11 cellular contexts compared by ENCODE assay signal in genomic region chr19:17686592-17687042, GRCh38. TPM values are rescaled to one million over a fixed set of nuclear protein-coding genes. Genes with fewer than 3 reads are reported as not detected.
DNase-seq lines count a peak whose midpoint lies in the region; ATAC-seq, FAIRE-seq and TF ChIP-seq lines count a peak whose summit lies in the region.
"Had no signal": no experiment of that assay in that cellular context is flagged by ENCODE, and none has a peak within 500 bp of the region (broad histone marks: within the 10 kb centered on the region; RNA-seq: fewer than 3 reads in every experiment).

No MANE protein-coding gene starts in this region.

- H3K4me2 ChIP-seq in HCT116 (ENCODE audit: low read length), result peak overlapping the region; percentile 90
- H3K4me2 ChIP-seq: KMS-11 had no signal

- H3K79me2 ChIP-seq in HCT116 (ENCODE audit: insufficient read depth, low read length), result peaks cover 15% of the 10 kb centered on the region; the same call in 1 of the 2 replicates

- no peak for FAIRE-seq in GM19239 (lab: Jason Lieb, UNC)
- no peak for FAIRE-seq in GM12892 (lab: Jason Lieb, UNC)

- H3K36me3 ChIP-seq in A673 (ENCODE audit: insufficient read depth, low read length, poor library complexity, severe bottlenecking), result no peaks in the 10 kb centered on the region
- no peaks in the 10 kb centered on the region for H3K36me3 ChIP-seq in HCT116 (ENCODE audit: control insufficient read depth in 1 of 2, insufficient read depth in 2 of 2, low read length in 2 of 2)
- H3K36me3 ChIP-seq in WERI-Rb-1, result peaks cover 21% of the 10 kb centered on the region
- no peaks in the 10 kb centered on the region for H3K36me3 ChIP-seq in iPS-18a (ENCODE audit: control insufficient read depth, low read depth, low read length)
- H3K36me3 ChIP-seq: neutrophil, vagina had no signal

- H3K27ac ChIP-seq in A673 (ENCODE audit: low read depth, low read length, poor library complexity, severe bottlenecking) (peak overlapping the region; percentile 42), HCT116 (ENCODE audit: low read depth, low read length) (peak overlapping the region; percentile 60), WERI-Rb-1 (peak overlapping the region; percentile 91), iPS-18a (ENCODE audit: low read length) (peak overlapping the region; percentile 59)
- H3K27ac ChIP-seq: KMS-11, neutrophil, vagina had no signal

- H3K9me3 ChIP-seq in A673 (ENCODE audit: low read depth, low read length, poor library complexity, severe bottlenecking) (no peaks in the 10 kb centered on the region), HCT116 (ENCODE audit: control insufficient read depth in 1 of 2, insufficient read depth in 1 of 2, low read depth in 1 of 2, low read length in 2 of 2) (no peaks in the 10 kb centered on the region), WERI-Rb-1 (ENCODE audit: severe bottlenecking) (no peaks in the 10 kb centered on the region), iPS-18a (ENCODE audit: control insufficient read depth, low read depth, low read length) (no peaks in the 10 kb centered on the region)
- H3K9me3 ChIP-seq: neutrophil, vagina had no signal

- H3K9me2 ChIP-seq in HCT116 (ENCODE audit: insufficient read depth), result no peaks in the 10 kb centered on the region

- peak overlapping the region; percentile 74 for H3K9ac ChIP-seq in HCT116 (ENCODE audit: low read length)
- peak overlapping the region; percentile 55 for H3K9ac ChIP-seq in iPS-18a (ENCODE audit: low read length)
- H3K9ac ChIP-seq: KMS-11 had no signal

- no peak for TF ChIP-seq RAD21 in HCT116 (IDR thresholded peaks at IDR 0.05; ENCODE audit: low read depth)

- no peak for TF ChIP-seq CTCF in A673 (conservative IDR thresholded peaks at IDR 0.05; ENCODE audit: low read depth, low read length)
- no peak for TF ChIP-seq CTCF in HCT116 (IDR thresholded peaks at IDR 0.05 in 2 of 3, conservative IDR thresholded peaks at IDR 0.05 in 1 of 3; ENCODE audit: borderline replicate concordance in 1 of 3, insufficient read depth in 1 of 3, low read depth in 2 of 3, low read length in 2 of 3)
- TF ChIP-seq CTCF in WERI-Rb-1 (IDR thresholded peaks at IDR 0.05; ENCODE audit: low read depth, low read length), result no peak

- H3K4me3 ChIP-seq in A673 (ENCODE audit: low read depth, low read length, poor library complexity, severe bottlenecking) (peak overlapping the region; percentile 52), HCT116 (replicated peaks in 1 of 2; ENCODE audit: low read depth in 1 of 2, low read length in 2 of 2) (peak overlapping the region; percentile 85 to 90), WERI-Rb-1 (ENCODE audit: low read depth, low read length) (peak overlapping the region; percentile 98), iPS-18a (ENCODE audit: low read length) (peak overlapping the region; percentile 78)

- POLR2A ChIA-PET in A673 (lab: Charles Lee; ENCODE audit: low non-redundant PET) (no interaction called here), HCT116 (lab: Charles Lee) (interaction anchor here (0.7 to 1.2 kb wide), 3 partner anchors 28 to 699 kb away, joined by 3 read pairs; partner anchors contain the start of genes B3GNT3 and GDF15)

- peak; percentile 62 for ATAC-seq in HCT116
- no peak for ATAC-seq in GM18505 (IDR thresholded peaks at IDR 0.05; ENCODE audit: unreplicated experiment)
- ATAC-seq in GM18909 (IDR thresholded peaks at IDR 0.05; ENCODE audit: poor library complexity, unreplicated experiment), result no peak

- BruUV-seq in A673 (replicated peaks; lab: Mats Ljungman, UMichigan) (no TSS peak), HCT116 (replicated peaks; lab: Mats Ljungman, UMichigan) (no TSS peak)

- DNase-seq in A673 (ENCODE audit: low spot score) (peak; percentile 76), HCT116 (ENCODE audit: low read depth, low spot score) (peak; percentile 46), WERI-Rb-1 (peak; percentile 89), GM19239 (ENCODE audit: insufficient read length, low spot score) (no peak), GM12892 (ENCODE audit: insufficient read length) (no peak)

- H3K27me3 ChIP-seq in A673 (replicated peaks; ENCODE audit: insufficient read depth, low read depth, low read length, poor library complexity) (no peaks in the 10 kb centered on the region), HCT116 (ENCODE audit: insufficient read depth, low read length) (no peaks in the 10 kb centered on the region), WERI-Rb-1 (ENCODE audit: insufficient read depth, low read depth, severe bottlenecking) (no peaks in the 10 kb centered on the region), iPS-18a (ENCODE audit: control insufficient read depth, insufficient read depth, low read length) (no peaks in the 10 kb centered on the region)

- TF ChIP-seq POLR2A in HCT116 (IDR thresholded peaks at IDR 0.05; ENCODE audit: borderline replicate concordance, extremely low read depth, insufficient read depth, insufficient read length) (no peak), GM12892 (IDR thresholded peaks at IDR 0.05; ENCODE audit: low read depth, low read length) (no peak), GM18505 (IDR thresholded peaks at IDR 0.05; ENCODE audit: borderline replicate concordance, extremely low read depth, insufficient read depth, insufficient read length) (no peak)

- RAD21 ChIA-PET in HCT116 (lab: Charles Lee; ENCODE audit: low non-redundant PET in 1 of 2, low total read pairs in 2 of 2, uncharacterized antibody in 2 of 2, unreplicated experiment in 2 of 2), result interaction anchor here (0.6 to 1.3 kb wide), 3 partner anchors 80 to 215 kb away, joined by 3 to 4 read pairs (median 3); no protein-coding TSS in a partner anchor

- no peak overlapping the region for H2AFZ ChIP-seq in HCT116 (ENCODE audit: low read depth, low read length, poor library complexity, severe bottlenecking)

- no peaks in the 10 kb centered on the region for H4K20me1 ChIP-seq in HCT116 (ENCODE audit: insufficient read depth)

- CTCF ChIA-PET in A673 (lab: Charles Lee), result interaction anchor here (1.0 kb wide), 1 partner anchor 81 kb away, joined by 3 read pairs; no protein-coding TSS in a partner anchor
- CTCF ChIA-PET in HCT116 (lab: Charles Lee), result interaction anchor here (0.6 to 1.5 kb wide), 3 partner anchors 80 to 91 kb away, joined by 4 to 5 read pairs (median 4); no protein-coding TSS in a partner anchor

- intact Hi-C loops in A673 (cut with micrococcal nuclease; ENCODE audit: unreplicated experiment) (no loop called here), HCT116 (cut with micrococcal nuclease) (loop anchor here (10.0 kb wide), 1 partner anchor 232 kb away; no protein-coding TSS in a partner anchor)

- H3K4me1 ChIP-seq in A673 (ENCODE audit: insufficient read depth, low read length, poor library complexity, severe bottlenecking) (peaks cover 17% of the 10 kb centered on the region), HCT116 (ENCODE audit: control insufficient read depth in 1 of 2, insufficient read depth in 2 of 2, low read length in 2 of 2) (peaks cover 10 to 44% of the 10 kb centered on the region in 2 experiments; a peak in 3 of 4 replicates), iPS-18a (ENCODE audit: control insufficient read depth, low read depth, low read length) (peaks cover 10% of the 10 kb centered on the region)

TF ChIP-seq in HCT116, 20 proteins besides CTCF, POLR2A, EP300 and RAD21:
- TF ChIP-seq SIN3A (IDR thresholded peaks at IDR 0.05; ENCODE audit: low read depth) (no peak), FOSL1 (IDR thresholded peaks at IDR 0.05; ENCODE audit: low read depth) (no peak), TCF7L2 (IDR thresholded peaks at IDR 0.05; ENCODE audit: borderline replicate concordance, extremely low read depth, insufficient read depth, insufficient read length) (no peak), REST (IDR thresholded peaks at IDR 0.05; ENCODE audit: low read depth) (peak; percentile 25), MAX (IDR thresholded peaks at IDR 0.05) (peak; percentile 38; the same call in 1 of the 2 replicates), POLR2AphosphoS5 (IDR thresholded peaks at IDR 0.05; ENCODE audit: low read depth, low read length) (peak; percentile 47; the same call in 1 of the 2 replicates), YY1 (IDR thresholded peaks at IDR 0.05; ENCODE audit: extremely low read depth, insufficient replicate concordance, low read depth, low read length) (peak; percentile 10), ZNF274 (IDR thresholded peaks at IDR 0.05; ENCODE audit: low read depth, low read length) (no peak), SP1 (IDR thresholded peaks at IDR 0.05; ENCODE audit: low read depth) (peak; percentile 52)

RNA-seq across cellular contexts. Expression of gene UNC13A, which starts 1.5 kb away (rescaled TPM):
- total RNA-seq in A673 (2021) (5.8 and 6.8 TPM in 2 replicates), HCT116 (2021; ENCODE audit: unreplicated experiment) (29.0 TPM)
- 9.4 and 16.6 TPM in 2 replicates for polyA plus RNA-seq in HCT116 (2012)
- 0.68 TPM for polyA plus RNA-seq in GM12892 (2012; ENCODE audit: missing spikeins)

RNA-seq across cellular contexts. Expression of gene MAP1S, which starts 32.7 kb away (rescaled TPM):
- total RNA-seq in A673 (2021) (79.1 and 87.3 TPM in 2 replicates), HCT116 (2021; ENCODE audit: unreplicated experiment) (80.8 TPM)
- 81.9 and 125 TPM in 2 replicates for polyA plus RNA-seq in HCT116 (2012)
- polyA plus RNA-seq in GM12892 (2012; ENCODE audit: missing spikeins), result 16.0 TPM

Comparison
In these comparisons a context has a peak if more than half of its experiments do, and no peak if none do; other contexts are left out.
1. DNase-seq: peak in A673 (single experiment), HCT116 (single experiment) and WERI-Rb-1 (single experiment); none in GM19239 (single experiment) and GM12892 (single experiment).
2. Peak in every context shown above with its lines, with median percentiles within 50 percentile points of each other: H3K27ac ChIP-seq and H3K4me3 ChIP-seq.